In genomic region chr3:133927543-133928066, GRCh38 we compare ENCODE assay signal across 8 cellular contexts. TPM values are rescaled to one million over a fixed set of nuclear protein-coding genes. Genes with fewer than 3 reads are reported as not detected.
DNase-seq lines count a peak whose midpoint lies in the region; ATAC-seq and TF ChIP-seq lines count a peak whose summit lies in the region.

No MANE protein-coding gene starts in this region.

- ATAC-seq in GM19351 (IDR thresholded peaks at IDR 0.05; ENCODE audit: unreplicated experiment) (peak; percentile 73), left colon (peak; percentile 67)

- H3K4me1 ChIP-seq in mammary epithelial cell (ENCODE audit: insufficient read depth, low read length): peaks cover 10% of the 10 kb centered on the region

- DNase-seq in BJ (ENCODE audit: low read depth): no peak
- DNase-seq in HL-60 (ENCODE audit: low read depth in 1 of 2, low spot score in 1 of 2): no peak
- no peak for DNase-seq in mammary epithelial cell
- DNase-seq in left colon: peak in 1 of 2 donors; percentile 74
- DNase-seq in stimulated activated CD4-positive, alpha-beta T cell treated with anti-CD3 and anti-CD28 coated beads, Interleukin-1b, Interleukin-23, amount 100 ng/mL, for 48 hours: peak; percentile 55
- no peak for DNase-seq in ureter (ENCODE audit: low spot score)

- intact Hi-C loops in mammary epithelial cell (cut with micrococcal nuclease): loop anchor here (2.0 to 5.0 kb wide), 2 partner anchors 105 to 265 kb away; no protein-coding TSS in a partner anchor
- intact Hi-C loops in left colon (cut with DNase I, micrococcal nuclease): loop anchor here (5.0 to 10.0 kb wide), 2 partner anchors 105 to 113 kb away; no protein-coding TSS in a partner anchor

- H2AFZ ChIP-seq in mammary epithelial cell (ENCODE audit: low read depth, low read length): peak overlapping the region; percentile 82

- no peaks in the 10 kb centered on the region for H3K79me2 ChIP-seq in mammary epithelial cell (ENCODE audit: insufficient read depth, low read length)

- H3K4me3 ChIP-seq in BJ (ENCODE audit: low read depth, low read length) (peak overlapping the region; percentile 34), HL-60 (replicated peaks; ENCODE audit: insufficient read depth, low read length) (no peak overlapping the region), WI38 (ENCODE audit: low read depth, low read length) (peak overlapping the region; percentile 42), mammary epithelial cell (replicated peaks in 1 of 3; ENCODE audit: insufficient read depth in 1 of 3, low read depth in 2 of 3, low read length in 3 of 3) (peak overlapping the region in 2 of 3 experiments; percentile 17 to 46)

- H3K27ac ChIP-seq in HL-60 (replicated peaks) (no peak overlapping the region), mammary epithelial cell (ENCODE audit: insufficient read depth, low read depth, low read length) (no peak overlapping the region)

- in situ Hi-C loops in mammary epithelial cell (cut with MboI; ENCODE audit: low sequenced_read_pairs in 2 of 2): loop anchor here (10.0 to 25.0 kb wide), 6 partner anchors 103 to 1190 kb away; partner anchors contain the start of genes ANAPC13 (in 1 of the 2) and CEP63 (in 1 of the 2)

- WGBS in mammary epithelial cell (ENCODE audit: low coverage, missing lambda C conversion rate): 4% methylated on average over 31 of the region's 50 CpGs

- peak overlapping the region; percentile 87 for H3K4me2 ChIP-seq in mammary epithelial cell (ENCODE audit: insufficient read depth, low read depth, low read length)

- no TSS peak for BruUV-seq in mammary epithelial cell (replicated peaks; lab: Mats Ljungman, UMichigan)

- no peaks in the 10 kb centered on the region for H4K20me1 ChIP-seq in mammary epithelial cell (ENCODE audit: insufficient read depth, low read length)

- CTCF ChIA-PET in BJ (lab: Yijun Ruan, JAX): interaction anchor here (0.6 to 7.4 kb wide), 12 partner anchors 9 to 375 kb away, joined by 3 to 141 read pairs (median 4); no protein-coding TSS in a partner anchor
- CTCF ChIA-PET in mammary epithelial cell (lab: Charles Lee; ENCODE audit: low non-redundant PET): no interaction called here

- POLR2A ChIA-PET in BJ (lab: Charles Lee): no interaction called here

- dilution Hi-C loops in mammary epithelial cell (cut with HindIII; ENCODE audit: low sequenced_read_pairs): loop anchor here (25.0 kb wide), 1 partner anchor 560 kb away; the partner anchor contains the start of genes ANAPC13 and CEP63

- H3K9ac ChIP-seq in mammary epithelial cell (ENCODE audit: insufficient read depth, low read length): no peak overlapping the region

- TF ChIP-seq CTCF in BJ (IDR thresholded peaks at IDR 0.05; ENCODE audit: insufficient read depth, low read depth, low read length) (peak; percentile 58), HL-60 (IDR thresholded peaks at IDR 0.05; ENCODE audit: insufficient read depth, low read length) (peak; percentile 44), WI38 (IDR thresholded peaks at IDR 0.05; ENCODE audit: low read depth, low read length) (peak; percentile 66), mammary epithelial cell (conservative IDR thresholded peaks at IDR 0.05 in 1 of 2, IDR thresholded peaks at IDR 0.05 in 1 of 2; ENCODE audit: extremely low read depth in 1 of 2, insufficient read depth in 1 of 2, low read depth in 1 of 2, low read length in 2 of 2) (peak; percentile 37 to 59)

- H3K36me3 ChIP-seq in BJ (ENCODE audit: control insufficient read depth, insufficient read depth, low read length) (no peaks in the 10 kb centered on the region), mammary epithelial cell (ENCODE audit: insufficient read depth, low read length) (no peaks in the 10 kb centered on the region)

- H3K9me3 ChIP-seq in mammary epithelial cell (replicated peaks; ENCODE audit: insufficient read depth, low read length): no peaks in the 10 kb centered on the region

- peaks cover 2% of the 10 kb centered on the region; the same call in 1 of the 2 replicates for H3K27me3 ChIP-seq in BJ (ENCODE audit: control insufficient read depth, insufficient read depth, low read length)
- no peaks in the 10 kb centered on the region for H3K27me3 ChIP-seq in HL-60 (ENCODE audit: insufficient read depth, poor library complexity, severe bottlenecking)
- peaks cover 10% of the 10 kb centered on the region for H3K27me3 ChIP-seq in mammary epithelial cell (ENCODE audit: insufficient read depth, low read length)

RNA-seq across cellular contexts. Expression of gene RAB6B, which starts 31.9 kb away (rescaled TPM):
- polyA plus RNA-seq in BJ (2011; rRNA removed): 2.0 and 3.0 TPM in 2 replicates
- polyA minus RNA-seq in BJ (2011; rRNA and poly(A)+ RNA removed): 1.0 and 1.6 TPM in 2 replicates
- total RNA-seq in mammary epithelial cell: 1 to 10 TPM; 4.1 to 5.3 TPM
- polyA plus RNA-seq in mammary epithelial cell: 2.0 TPM
- polyA minus RNA-seq in mammary epithelial cell: 13.8 TPM
- total RNA-seq in left colon: 1 to 10 TPM; 3.3 to 8.3 TPM
- 8.2 TPM for total RNA-seq in ureter
